Comparison of ENCODE assay signal across 14 cellular contexts in the genomic region with DNA sequence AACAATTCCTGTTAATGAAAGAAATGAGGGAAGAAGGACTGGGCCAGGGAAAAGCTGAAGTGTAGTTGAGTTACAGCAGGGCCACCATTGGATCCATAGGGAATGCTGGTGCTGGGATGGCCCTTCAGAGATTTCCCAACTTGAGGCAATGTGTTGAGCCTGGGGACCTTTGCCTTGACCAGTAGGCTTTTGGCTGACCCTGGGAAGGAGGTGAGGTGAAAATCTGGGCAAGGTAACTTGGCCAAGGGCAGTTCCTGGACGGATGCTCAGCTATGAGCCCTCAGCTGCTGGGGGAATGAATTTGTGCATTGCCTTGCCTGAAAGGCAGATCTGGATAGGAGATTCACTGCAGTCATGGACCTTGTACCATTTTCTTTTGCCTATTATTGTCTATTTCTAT. TPM values are rescaled to one million over a fixed set of nuclear protein-coding genes. Genes with fewer than 3 reads are reported as not detected.
A peak's percentile ranks its signal among the peaks of the same experiment; 100 is the strongest.
DNase-seq lines count a peak whose midpoint lies in the region; ATAC-seq and TF ChIP-seq lines count a peak whose summit lies in the region.
"Had no signal": no experiment of that assay in that cellular context is flagged by ENCODE, and none has a peak within 500 bp of the region (broad histone marks: within the 10 kb centered on the region; RNA-seq: fewer than 3 reads in every experiment).

No MANE protein-coding gene starts in this region.

- TF ChIP-seq CTCF in progenitor cell of endocrine pancreas (IDR thresholded peaks at IDR 0.05; ENCODE audit: unreplicated experiment) (no peak), tibial artery (IDR thresholded peaks at IDR 0.05) (no peak)

- H3K36me3 ChIP-seq in tibial artery, result peaks cover 11 to 28% (median 17%) of the 10 kb centered on the region in 3 donors

- H3K27ac ChIP-seq in tibial artery, result no peak overlapping the region
- H3K27ac ChIP-seq: RWPE1 had no signal

- peaks cover 16 to 20% (median 19%) of the 10 kb centered on the region in 3 donors for H3K36me3 Mint-ChIP-seq in immature natural killer cell
- H3K36me3 Mint-ChIP-seq in progenitor cell of endocrine pancreas (ENCODE audit: insufficient read depth), result peaks cover 30% of the 10 kb centered on the region

- ATAC-seq in GM18870 (IDR thresholded peaks at IDR 0.05; ENCODE audit: unreplicated experiment), result peak; percentile 28
- ATAC-seq in GM21447 (IDR thresholded peaks at IDR 0.05; ENCODE audit: unreplicated experiment), result peak; percentile 30
- ATAC-seq in HG03175 (IDR thresholded peaks at IDR 0.05; ENCODE audit: unreplicated experiment), result peak; percentile 30

- H3K9me3 ChIP-seq in tibial artery, result no peaks in the 10 kb centered on the region

- DNase-seq in immature natural killer cell (no peak), progenitor cell of endocrine pancreas (ENCODE audit: low spot score, unreplicated experiment) (no peak), tibial artery (no peak), nucleus accumbens (lab: John Stamatoyannopoulos, UW) (no peak), NCI-H2227 (lab: John Stamatoyannopoulos, UW; ENCODE audit: unreplicated experiment) (no peak)
- DNase-seq: activated B cell treated with CpG ODN at 0.5 μM for 24 hours, Calu3, endodermal cell, NCI-H146, substantia nigra had no signal

- H3K9me3 Mint-ChIP-seq in immature natural killer cell (no peaks in the 10 kb centered on the region), progenitor cell of endocrine pancreas (ENCODE audit: low read depth) (no peaks in the 10 kb centered on the region)
- H3K9me3 Mint-ChIP-seq: activated B cell treated with CpG ODN at 0.5 μM for 24 hours, endodermal cell had no signal

- peak overlapping the region; percentile 88 to 94 (median 88) for H3K4me3 Mint-ChIP-seq in immature natural killer cell
- no peak overlapping the region for H3K4me3 Mint-ChIP-seq in progenitor cell of endocrine pancreas (ENCODE audit: low read depth)
- H3K4me3 Mint-ChIP-seq: activated B cell treated with CpG ODN at 0.5 μM for 24 hours, endodermal cell had no signal

- H3K4me3 ChIP-seq in tibial artery, result no peak overlapping the region

- peaks cover 80 to 85% of the 10 kb centered on the region in 2 donors for H3K4me1 Mint-ChIP-seq in immature natural killer cell
- peaks cover 21% of the 10 kb centered on the region for H3K4me1 Mint-ChIP-seq in progenitor cell of endocrine pancreas (ENCODE audit: low read depth)

- peaks cover 5 to 12% (median 12%) of the 10 kb centered on the region in 3 donors for H3K27me3 Mint-ChIP-seq in immature natural killer cell (ENCODE audit: low read depth in 3 of 3)
- H3K27me3 Mint-ChIP-seq in progenitor cell of endocrine pancreas, result no peaks in the 10 kb centered on the region

- peak overlapping the region; percentile 93 to 99 (median 96) for H3K27ac Mint-ChIP-seq in immature natural killer cell
- no peak overlapping the region for H3K27ac Mint-ChIP-seq in progenitor cell of endocrine pancreas
- H3K27ac Mint-ChIP-seq: activated B cell treated with CpG ODN at 0.5 μM for 24 hours, endodermal cell had no signal

- no peaks in the 10 kb centered on the region for H3K27me3 ChIP-seq in tibial artery

- peaks cover 0 to 18% (median 2%) of the 10 kb centered on the region in 4 donors for H3K4me1 ChIP-seq in tibial artery

- intact Hi-C loops in tibial artery (cut with DNase I; ENCODE audit: low total_unique reads), result no loop called here

RNA-seq across cellular contexts. Expression of gene UTRN, which starts 20.4 kb away (rescaled TPM):
- polyA plus RNA-seq in immature natural killer cell, result 100 to 1,000 TPM in 1 of 3 donors, 10 to 100 TPM in 2; 40.5 to 261 (median 67.6) TPM
- 249 and 263 TPM in 2 replicates for total RNA-seq in progenitor cell of endocrine pancreas
